ENCODE assay signal across 9 cellular contexts in genomic region chr18:907880-908512, GRCh38. TPM values are rescaled to one million over a fixed set of nuclear protein-coding genes. Genes with fewer than 3 reads are reported as not detected.
DNase-seq lines count a peak whose midpoint lies in the region; ATAC-seq, FAIRE-seq and TF ChIP-seq lines count a peak whose summit lies in the region.
"Had no signal": no experiment of that assay in that cellular context is flagged by ENCODE, and none has a peak within 500 bp of the region (broad histone marks: within the 10 kb centered on the region; RNA-seq: fewer than 3 reads in every experiment).

No MANE protein-coding gene starts in this region.

- DNase-seq in activated CD4-positive, alpha-beta T cell treated with anti-CD3 and anti-CD28 coated beads for 36 hours: peak; percentile 18
- no peak for DNase-seq in activated CD4-positive, alpha-beta T cell treated with anti-CD3 and anti-CD28 coated beads, Interleukin-2, amount 50 U/mL, for 4 hours
- no peak for DNase-seq in HepG2 (ENCODE audit: low spot score)
- no peak for DNase-seq in suprapubic skin (ENCODE audit: low spot score in 2 of 2)
- DNase-seq in NCI-H1930 (lab: John Stamatoyannopoulos, UW): no peak
- DNase-seq in stimulated activated CD4-positive, alpha-beta T cell treated with anti-CD3 and anti-CD28 coated beads, Interleukin-2, amount 100 ng/mL, for 24 hours: no peak
- no peak for DNase-seq in GM19238 (ENCODE audit: insufficient read length, low spot score)
- DNase-seq: Caco-2 had no signal

- peaks cover 2 to 59% of the 10 kb centered on the region in 2 experiments for H3K27me3 ChIP-seq in HepG2 (ENCODE audit: control insufficient read depth in 1 of 2, insufficient read depth in 2 of 2, low read length in 2 of 2)
- peaks cover 100% of the 10 kb centered on the region for H3K27me3 ChIP-seq in suprapubic skin

- H3K27me3 Mint-ChIP-seq in activated CD4-positive, alpha-beta T cell treated with anti-CD3 and anti-CD28 coated beads for 36 hours: peaks cover 60% of the 10 kb centered on the region
- peaks cover 47% of the 10 kb centered on the region for H3K27me3 Mint-ChIP-seq in activated naive CD8-positive, alpha-beta T cell

- no TSS peak for BruUV-seq in HepG2 (replicated peaks; lab: Mats Ljungman, UMichigan)

- in situ Hi-C loops in HepG2 (cut with HindIII; ENCODE audit: extremely low pct_ligation_motif_present, low pct_unique_long_range_greater_than_20kb): no loop called here

- intact Hi-C loops in activated CD4-positive, alpha-beta T cell treated with anti-CD3 and anti-CD28 coated beads for 36 hours (cut with DNase I, micrococcal nuclease): no loop called here
- intact Hi-C loops in HepG2 (cut with micrococcal nuclease; ENCODE audit: unreplicated experiment): no loop called here

- POLR2A ChIA-PET in activated CD4-positive, alpha-beta T cell treated with anti-CD3 and anti-CD28 coated beads for 36 hours (lab: Charles Lee): no interaction called here
- POLR2A ChIA-PET in HepG2 (lab: Yijun Ruan, JAX): no interaction called here

- no peaks in the 10 kb centered on the region for H4K20me1 ChIP-seq in HepG2 (ENCODE audit: insufficient read depth, low read length)

- H3K9me3 ChIP-seq in HepG2 (ENCODE audit: low read length) (no peaks in the 10 kb centered on the region), suprapubic skin (no peaks in the 10 kb centered on the region)
- H3K9me3 ChIP-seq: Caco-2 had no signal

- H3K9ac ChIP-seq in HepG2 (ENCODE audit: insufficient read depth, low read depth, low read length): no peak overlapping the region

- no peak overlapping the region for H2AFZ ChIP-seq in HepG2 (ENCODE audit: low read length)

- CTCF ChIA-PET in activated CD4-positive, alpha-beta T cell treated with anti-CD3 and anti-CD28 coated beads for 36 hours (lab: Charles Lee): interaction anchor here (0.6 to 0.7 kb wide), 2 partner anchors 84 to 771 kb away, joined by 3 read pairs; no protein-coding TSS in a partner anchor
- CTCF ChIA-PET in HepG2 (lab: Yijun Ruan, JAX; ENCODE audit: low intra/inter-chr PET ratio, low total read pairs): no interaction called here

- H3K79me2 ChIP-seq in HepG2 (ENCODE audit: insufficient read depth, low read length): no peaks in the 10 kb centered on the region

- TF ChIP-seq CTCF in HepG2 (CRISPR knock-in tag; IDR thresholded peaks at IDR 0.05) (no peak), suprapubic skin (IDR thresholded peaks at IDR 0.05) (no peak)

- H3K4me1 ChIP-seq in HepG2 (ENCODE audit: insufficient read depth, low read length): no peaks in the 10 kb centered on the region
- peaks cover 46% of the 10 kb centered on the region for H3K4me1 ChIP-seq in suprapubic skin
- H3K4me1 ChIP-seq: Caco-2 had no signal

- TF ChIP-seq EP300 in HepG2 (IDR thresholded peaks at IDR 0.05; ENCODE audit: low read depth in 2 of 2, low read length in 2 of 2) (no peak), HepG2 (CRISPR knock-in tag; IDR thresholded peaks at IDR 0.05; ENCODE audit: borderline replicate concordance) (no peak), suprapubic skin (IDR thresholded peaks at IDR 0.05) (no peak)

- peak overlapping the region; percentile 19 for H3K4me3 Mint-ChIP-seq in activated CD4-positive, alpha-beta T cell treated with anti-CD3 and anti-CD28 coated beads for 36 hours
- H3K4me3 Mint-ChIP-seq in activated naive CD8-positive, alpha-beta T cell: peak overlapping the region; percentile 77

- TF ChIP-seq POLR2A in HepG2 (IDR thresholded peaks at IDR 0.05; ENCODE audit: insufficient read depth in 1 of 2, low read depth in 2 of 2, low read length in 2 of 2): no peak
- TF ChIP-seq POLR2A in suprapubic skin (IDR thresholded peaks at IDR 0.05): no peak

- TF ChIP-seq RAD21 in HepG2 (CRISPR knock-in tag; IDR thresholded peaks at IDR 0.05): no peak

- H3K36me3 ChIP-seq in HepG2 (replicated peaks in 1 of 2; ENCODE audit: control insufficient read depth in 1 of 2, insufficient read depth in 2 of 2, low read length in 2 of 2) (no peaks in the 10 kb centered on the region), suprapubic skin (no peaks in the 10 kb centered on the region)

- WGBS in HepG2 (ENCODE audit: low lambda C conversion rate): 43% methylated on average over 19 of the region's 51 CpGs
- WGBS in suprapubic skin: 3% methylated on average over 47 of the region's 51 CpGs

- peaks cover 21% of the 10 kb centered on the region for H3K4me1 Mint-ChIP-seq in activated CD4-positive, alpha-beta T cell treated with anti-CD3 and anti-CD28 coated beads for 36 hours
- H3K4me1 Mint-ChIP-seq in activated naive CD8-positive, alpha-beta T cell (ENCODE audit: low read depth): peaks cover 25% of the 10 kb centered on the region

- H3K27ac Mint-ChIP-seq in activated CD4-positive, alpha-beta T cell treated with anti-CD3 and anti-CD28 coated beads for 36 hours: no peak overlapping the region
- no peak overlapping the region for H3K27ac Mint-ChIP-seq in activated naive CD8-positive, alpha-beta T cell

- H3K9me3 Mint-ChIP-seq in activated CD4-positive, alpha-beta T cell treated with anti-CD3 and anti-CD28 coated beads for 36 hours (ENCODE audit: low read depth): peaks cover 2% of the 10 kb centered on the region
- H3K9me3 Mint-ChIP-seq in activated naive CD8-positive, alpha-beta T cell (ENCODE audit: low read depth): peaks cover 3% of the 10 kb centered on the region

- H3K4me3 ChIP-seq in HepG2 (replicated peaks in 1 of 3; ENCODE audit: insufficient read depth in 1 of 3, low read depth in 2 of 3, low read length in 3 of 3) (no peak overlapping the region), suprapubic skin (peak overlapping the region; percentile 51)

- H3K27ac ChIP-seq in HepG2 (ENCODE audit: extremely low read length, insufficient read depth, low read length) (no peak overlapping the region), suprapubic skin (no peak overlapping the region)

- no peak for ATAC-seq in activated CD4-positive, alpha-beta T cell treated with anti-CD3 and anti-CD28 coated beads for 36 hours
- no peak for ATAC-seq in HepG2

- peak overlapping the region; percentile 23; the same call in 1 of the 2 replicates for H3K4me2 ChIP-seq in HepG2 (ENCODE audit: low read depth, low read length)

- H3K36me3 Mint-ChIP-seq in activated CD4-positive, alpha-beta T cell treated with anti-CD3 and anti-CD28 coated beads for 36 hours (ENCODE audit: low read depth): no peaks in the 10 kb centered on the region
- H3K36me3 Mint-ChIP-seq in activated naive CD8-positive, alpha-beta T cell: no peaks in the 10 kb centered on the region

- FAIRE-seq in HepG2 (lab: Jason Lieb, UNC): no peak

TF ChIP-seq in HepG2, 621 proteins besides CTCF, POLR2A, EP300 and RAD21:
- TF ChIP-seq EZH2 (conservative IDR thresholded peaks at IDR 0.05; ENCODE audit: low read depth, low read length) (peak; percentile 89), ARNT2 (CRISPR knock-in tag; IDR thresholded peaks at IDR 0.05; ENCODE audit: low read depth) (no peak)
TF ChIP-seq in HepG2: peak in this region for 1.

RNA-seq across cellular contexts. Expression of gene ADCYAP1, which starts 3.3 kb away (rescaled TPM):
- total RNA-seq in activated CD4-positive, alpha-beta T cell treated with anti-CD3 and anti-CD28 coated beads for 36 hours: not detected
- total RNA-seq in HepG2 (2016; rRNA removed; fragmentation: Illumina TruSeq; extraction: Trizol) (not detected in 2 replicates), suprapubic skin (not detected)
- total RNA-seq in HepG2 (2016; cell fraction: cytosol; rRNA removed; fragmentation: Illumina TruSeq; extraction: Trizol; ENCODE audit: low read depth): not detected in 2 replicates
- not detected in 2 replicates for total RNA-seq in HepG2 (2016; cell fraction: insoluble cytoplasmic fraction; rRNA removed; fragmentation: Illumina TruSeq; extraction: Trizol)
- not detected in 2 replicates for total RNA-seq in HepG2 (2016; cell fraction: membrane; rRNA removed; fragmentation: Illumina TruSeq; extraction: Trizol)
- total RNA-seq in HepG2 (2016; cell fraction: nucleus; rRNA removed; fragmentation: Illumina TruSeq; extraction: Trizol): not detected in 2 replicates
- polyA plus RNA-seq in HepG2 (2011; rRNA removed): not detected in 2 replicates
- not detected in 2 replicates for polyA plus RNA-seq in HepG2 (2011; cell fraction: cytosol; rRNA removed)
- polyA plus RNA-seq in HepG2 (2011; cell fraction: nucleus; rRNA removed): not detected in 2 replicates
- polyA plus RNA-seq in HepG2 (2012): not detected in 2 replicates
- polyA plus RNA-seq in HepG2 (2016; cell fraction: cytosol; fragmentation: Illumina TruSeq; extraction: Trizol; ENCODE audit: low read depth): not detected in 2 replicates
- not detected in 2 replicates for polyA plus RNA-seq in HepG2 (2016; cell fraction: insoluble cytoplasmic fraction; fragmentation: Illumina TruSeq; extraction: Trizol; ENCODE audit: low read depth)
- polyA plus RNA-seq in HepG2 (2016; cell fraction: membrane; fragmentation: Illumina TruSeq; extraction: Trizol; ENCODE audit: low read depth): not detected in 2 replicates
- polyA plus RNA-seq in HepG2 (2016; cell fraction: nucleus; fragmentation: Illumina TruSeq; extraction: Trizol; ENCODE audit: insufficient read depth, low read depth): not detected in 2 replicates
- not detected in 2 replicates for polyA minus RNA-seq in HepG2 (2011; rRNA and poly(A)+ RNA removed; ENCODE audit: low replicate concordance)
- not detected in 2 replicates for polyA minus RNA-seq in HepG2 (2011; cell fraction: cytosol; rRNA and poly(A)+ RNA removed)
- polyA minus RNA-seq in HepG2 (2011; cell fraction: nucleus; rRNA and poly(A)+ RNA removed): not detected in 2 replicates
- total RNA-seq: Caco-2 had no signal
